11 cellular contexts compared by ENCODE assay signal in the genomic region with DNA sequence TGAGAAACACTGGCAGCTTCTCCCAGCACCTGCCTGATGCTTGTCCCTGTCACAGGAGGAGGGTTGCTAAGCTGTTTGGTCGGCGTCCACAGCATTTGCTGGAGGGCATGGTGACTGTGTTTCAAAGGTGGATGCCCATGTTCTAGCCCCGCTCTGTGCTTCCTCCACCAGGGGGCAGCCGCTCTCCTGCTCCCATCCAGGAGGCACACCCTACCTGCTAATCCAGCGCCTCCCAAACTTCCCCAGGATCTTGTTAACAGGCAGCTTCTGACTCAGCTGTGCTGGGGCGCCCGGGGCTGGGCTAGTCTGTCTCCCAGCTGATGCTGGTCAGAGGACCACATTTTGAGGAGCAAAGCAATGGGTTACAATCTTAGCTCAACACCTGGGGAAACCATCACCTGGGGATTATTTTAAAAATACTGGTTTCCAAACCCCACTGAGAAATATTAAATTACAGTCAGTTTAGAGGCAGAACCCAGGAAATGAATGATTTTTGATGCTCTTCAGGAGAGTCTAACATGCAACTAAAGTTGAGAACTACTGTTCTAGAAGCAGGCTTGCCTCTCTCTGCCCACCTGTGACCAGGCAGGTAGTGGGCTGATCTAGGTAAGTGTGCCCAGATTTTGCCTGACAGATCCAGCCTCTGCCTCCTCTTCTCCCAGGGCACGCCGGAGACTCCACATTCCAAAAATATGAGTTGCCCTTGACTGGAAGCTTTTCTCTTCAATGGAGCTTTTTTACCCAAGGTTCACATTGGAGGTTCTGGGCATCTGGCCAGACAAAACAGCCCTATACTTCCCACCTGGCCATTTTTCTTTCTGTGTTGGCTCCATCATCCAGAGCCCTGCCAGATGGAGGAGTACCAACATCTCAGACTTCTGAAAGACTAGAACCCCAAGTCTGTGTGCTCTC.
A peak's percentile ranks its signal among the peaks of the same experiment; 100 is the strongest.
DNase-seq lines count a peak whose midpoint lies in the region; ATAC-seq, FAIRE-seq and TF ChIP-seq lines count a peak whose summit lies in the region.
"Had no signal": no experiment of that assay in that cellular context is flagged by ENCODE, and none has a peak within 500 bp of the region (broad histone marks: within the 10 kb centered on the region; RNA-seq: fewer than 3 reads in every experiment).

No MANE protein-coding gene starts in this region.

- no peak overlapping the region for H3K23ac ChIP-seq in H1 (ENCODE audit: insufficient read length)

- H2BK15ac ChIP-seq in H1 (ENCODE audit: low read length), result 0 out of 2 replicates have a peak overlapping the region, but pooled peaks have one; percentile 83

- H3K36me3 ChIP-seq in H1 (ENCODE audit: control insufficient read depth in 2 of 4, insufficient read depth in 4 of 4, low read length in 3 of 4) (no peaks in the 10 kb centered on the region), osteoblast (ENCODE audit: insufficient read depth, low read length) (no peaks in the 10 kb centered on the region)
- H3K36me3 ChIP-seq: neutrophil had no signal

- H3K27me3 ChIP-seq in H1 (replicated peaks in 1 of 4; ENCODE audit: control insufficient read depth in 3 of 4, extremely low read depth in 1 of 4, insufficient read depth in 3 of 4, low read length in 3 of 4) (no peaks in the 10 kb centered on the region; a peak in 1 of 7 replicates), osteoblast (ENCODE audit: insufficient read depth, low read length) (no peaks in the 10 kb centered on the region)

- H3K9me3 ChIP-seq in H1 (ENCODE audit: insufficient read depth in 2 of 2, low read depth in 1 of 2, low read length in 1 of 2), result no peaks in the 10 kb centered on the region
- H3K9me3 ChIP-seq in osteoblast (ENCODE audit: low read depth, low read length), result no peaks in the 10 kb centered on the region
- H3K9me3 ChIP-seq: neutrophil had no signal

- no peak overlapping the region for H4K8ac ChIP-seq in H1 (ENCODE audit: extremely low read depth, insufficient read depth, low read length)

- POLR2A ChIA-PET in H1 (lab: Charles Lee; ENCODE audit: partially characterized antibody), result interaction anchor here (0.6 kb wide), 2 partner anchors 53 to 294 kb away, joined by 3 to 4 read pairs; no protein-coding TSS in a partner anchor

- TF ChIP-seq RAD21 in H1 (IDR thresholded peaks at IDR 0.05 in 1 of 2, conservative IDR thresholded peaks at IDR 0.05 in 1 of 2; ENCODE audit: low read depth in 2 of 2, low read length in 2 of 2), result peak; percentile 76 to 83

- peak; percentile 7 for FAIRE-seq in H1 (lab: Jason Lieb, UNC)
- FAIRE-seq: A204.1 had no signal

- H3K79me2 ChIP-seq in H1 (ENCODE audit: control insufficient read depth in 1 of 2, insufficient read depth in 2 of 2, low read length in 2 of 2) (no peaks in the 10 kb centered on the region), osteoblast (ENCODE audit: insufficient read depth, low read length) (no peaks in the 10 kb centered on the region)

- H3K23me2 ChIP-seq in H1 (ENCODE audit: low read depth, low read length), result no peaks in the 10 kb centered on the region

- peaks cover 0 to 3% (median under 1%) of the 10 kb centered on the region in 4 experiments; a peak in 2 of 7 replicates for H3K4me1 ChIP-seq in H1 (replicated peaks in 1 of 4; ENCODE audit: control insufficient read depth in 3 of 4, insufficient read depth in 4 of 4, low read length in 3 of 4)
- H3K4me1 ChIP-seq in osteoblast (ENCODE audit: insufficient read depth, low read length), result no peaks in the 10 kb centered on the region

- CTCF ChIA-PET in H1 (lab: Charles Lee; ENCODE audit: partially characterized antibody), result interaction anchor here (0.6 to 8.2 kb wide), 49 partner anchors 10 to 559 kb away, joined by 3 to 92 read pairs (median 4); no protein-coding TSS in a partner anchor

- H3K4ac ChIP-seq in H1 (replicated peaks; ENCODE audit: insufficient read length, low read depth, low read length), result no peak overlapping the region

- H2BK20ac ChIP-seq in H1 (ENCODE audit: low read length), result no peak overlapping the region

- H3K9ac ChIP-seq in H1 (replicated peaks in 1 of 4; ENCODE audit: extremely low read depth in 1 of 4, low read depth in 3 of 4, low read length in 3 of 4), result no peak overlapping the region

- H3K4me2 ChIP-seq in H1 (ENCODE audit: insufficient read depth in 1 of 2, low read depth in 2 of 2, low read length in 2 of 2) (no peak overlapping the region), osteoblast (ENCODE audit: insufficient read depth, low read length) (no peak overlapping the region)

- no peak overlapping the region for H4K91ac ChIP-seq in H1 (replicated peaks; ENCODE audit: insufficient read length, low read length)

- no peaks in the 10 kb centered on the region for H3K79me1 ChIP-seq in H1 (ENCODE audit: low read depth, low read length)

- H4K20me1 ChIP-seq in H1 (replicated peaks in 1 of 2; ENCODE audit: control insufficient read depth in 1 of 2, insufficient read depth in 2 of 2, low read length in 2 of 2) (no peaks in the 10 kb centered on the region), osteoblast (ENCODE audit: insufficient read depth, low read length) (no peaks in the 10 kb centered on the region)

- H4K5ac ChIP-seq in H1 (ENCODE audit: insufficient read length, low read depth, low read length), result no peak overlapping the region

- no peak overlapping the region for H3K27ac ChIP-seq in H1 (ENCODE audit: low read depth, low read length)
- no peak overlapping the region for H3K27ac ChIP-seq in osteoblast (ENCODE audit: low read depth, low read length)
- H3K27ac ChIP-seq: neutrophil had no signal

- no peak overlapping the region for H2BK120ac ChIP-seq in H1 (replicated peaks; ENCODE audit: low read depth, low read length)

- H2AFZ ChIP-seq in H1 (ENCODE audit: low read length), result no peak overlapping the region
- no peak overlapping the region for H2AFZ ChIP-seq in osteoblast (ENCODE audit: low read length)

- no peak overlapping the region for H3K14ac ChIP-seq in H1 (ENCODE audit: insufficient read length)

- peak overlapping the region; percentile 87 for H3K18ac ChIP-seq in H1 (ENCODE audit: extremely low read depth, low read length)

- no peak for TF ChIP-seq EP300 in H1 (IDR thresholded peaks at IDR 0.05; ENCODE audit: borderline replicate concordance in 1 of 2, low read depth in 2 of 2, low read length in 2 of 2)

- no peak overlapping the region for H3K4me3 ChIP-seq in H1 (ENCODE audit: extremely low read depth in 1 of 4, insufficient read depth in 2 of 4, low read depth in 3 of 4, low read length in 4 of 4)
- H3K4me3 ChIP-seq in osteoblast (ENCODE audit: insufficient read depth, low read length), result no peak overlapping the region

- TF ChIP-seq CTCF in LNCAP (IDR thresholded peaks at IDR 0.05) (peak; percentile 89), H1 (IDR thresholded peaks at IDR 0.05; ENCODE audit: control extremely low read depth in 1 of 3, insufficient read depth in 1 of 3, low read depth in 1 of 3, low read length in 3 of 3) (peak; percentile 92 to 99 (median 97)), osteoblast (IDR thresholded peaks at IDR 0.05; ENCODE audit: extremely low read depth, low read depth, low read length) (peak; percentile 46)

- DNase-seq in DMS 273 (lab: John Stamatoyannopoulos, UW; ENCODE audit: unreplicated experiment), result peak; percentile 70
- no peak for DNase-seq in DMS 273 treated with DMSO at 0.1 percent for 48 hours (lab: John Stamatoyannopoulos, UW)
- peak; percentile 26 for DNase-seq in T-helper 9 cell
- peak; percentile 73 to 92 for DNase-seq in H1 (ENCODE audit: low read depth in 1 of 2, low spot score in 2 of 2)
- no peak for DNase-seq in osteoblast (ENCODE audit: insufficient read length, low spot score, missing footprints)
- no peak for DNase-seq in anterior cingulate cortex (lab: John Stamatoyannopoulos, UW)
- DNase-seq: activated B cell treated with CpG ODN at 0.5 μM for 24 hours had no signal

- WGBS in H1 (ENCODE audit: extremely low coverage in 1 of 2, insufficient coverage in 1 of 2, insufficient read length in 1 of 2, insufficient replicate concordance in 2 of 2, low coverage in 1 of 2, low lambda C conversion rate in 2 of 2, missing lambda C conversion rate in 1 of 2), 2 experiments, result 45% methylated on average over 9 of the region's 9 CpGs; no CpG with 5 or more reads in 1 of the 2 experiments

- peak overlapping the region; percentile 52; the same call in 1 of the 2 replicates for H2BK5ac ChIP-seq in H1 (ENCODE audit: low read depth, low read length)

- no peak overlapping the region for H2AK5ac ChIP-seq in H1 (ENCODE audit: low read depth, low read length)

- H2BK12ac ChIP-seq in H1 (ENCODE audit: low read depth, low read length), result peak overlapping the region; percentile 87; the same call in 1 of the 2 replicates

- H3K56ac ChIP-seq in H1 (replicated peaks; ENCODE audit: insufficient read length, low read depth, low read length), result no peak overlapping the region

- ATAC-seq in GM19324 (IDR thresholded peaks at IDR 0.05; ENCODE audit: low FRiP score, unreplicated experiment), result no peak

- TF ChIP-seq POLR2A in H1 (IDR thresholded peaks at IDR 0.05; ENCODE audit: control extremely low read depth in 1 of 2, low read depth in 2 of 2, low read length in 2 of 2), result no peak

TF ChIP-seq in H1, 55 proteins besides CTCF, POLR2A, EP300 and RAD21:
- TF ChIP-seq YY1 (IDR thresholded peaks at IDR 0.05; ENCODE audit: low read depth, low read length), result peak; percentile 67; the same call in 1 of the 2 replicates
- TF ChIP-seq CEBPB (IDR thresholded peaks at IDR 0.05; ENCODE audit: low read depth, low read length), result no peak
- no peak for TF ChIP-seq CBX5 (IDR thresholded peaks at IDR 0.05; ENCODE audit: low read depth, low read length)
- no peak for TF ChIP-seq GABPA (IDR thresholded peaks at IDR 0.05; ENCODE audit: borderline replicate concordance, insufficient read depth, low read length)
- TF ChIP-seq CHD2 (IDR thresholded peaks at IDR 0.05; ENCODE audit: low read length), result 0 out of 2 replicates have a peak, but pooled peaks have one; percentile 17
- no peak for TF ChIP-seq KDM1A (IDR thresholded peaks at IDR 0.05; ENCODE audit: borderline replicate concordance, low read length)
- TF ChIP-seq TCF12 (IDR thresholded peaks at IDR 0.05; ENCODE audit: low read depth, low read length), result no peak
- TF ChIP-seq, protein P1, sequence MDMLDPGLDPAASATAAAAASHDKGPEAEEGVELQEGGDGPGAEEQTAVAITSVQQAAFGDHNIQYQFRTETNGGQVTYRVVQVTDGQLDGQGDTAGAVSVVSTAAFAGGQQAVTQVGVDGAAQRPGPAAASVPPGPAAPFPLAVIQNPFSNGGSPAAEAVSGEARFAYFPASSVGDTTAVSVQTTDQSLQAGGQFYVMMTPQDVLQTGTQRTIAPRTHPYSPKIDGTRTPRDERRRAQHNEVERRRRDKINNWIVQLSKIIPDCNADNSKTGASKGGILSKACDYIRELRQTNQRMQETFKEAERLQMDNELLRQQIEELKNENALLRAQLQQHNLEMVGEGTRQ (IDR thresholded peaks at IDR 0.05; ENCODE audit: low read length), result no peak
- TF ChIP-seq, protein P2, sequence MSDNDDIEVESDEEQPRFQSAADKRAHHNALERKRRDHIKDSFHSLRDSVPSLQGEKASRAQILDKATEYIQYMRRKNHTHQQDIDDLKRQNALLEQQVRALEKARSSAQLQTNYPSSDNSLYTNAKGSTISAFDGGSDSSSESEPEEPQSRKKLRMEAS (IDR thresholded peaks at IDR 0.05), result 0 out of 2 replicates have a peak, but pooled peaks have one; percentile 12

Comparison
In these comparisons a context has a peak if more than half of its experiments do, and no peak if none do; other contexts are left out.
1. DNase-seq: peak in DMS 273 (single experiment), T-helper 9 cell (single experiment) and H1 (2 of 2); none in DMS 273 treated with DMSO at 0.1 percent for 48 hours (single experiment), osteoblast (single experiment) and anterior cingulate cortex (0 of 58).
2. CTCF ChIP-seq: peak in every context shown above with its lines; median percentile 97 in H1; 89 in LNCAP; 46 in osteoblast.